Comparison of ENCODE assay signal across 21 cellular contexts in the genomic region with DNA sequence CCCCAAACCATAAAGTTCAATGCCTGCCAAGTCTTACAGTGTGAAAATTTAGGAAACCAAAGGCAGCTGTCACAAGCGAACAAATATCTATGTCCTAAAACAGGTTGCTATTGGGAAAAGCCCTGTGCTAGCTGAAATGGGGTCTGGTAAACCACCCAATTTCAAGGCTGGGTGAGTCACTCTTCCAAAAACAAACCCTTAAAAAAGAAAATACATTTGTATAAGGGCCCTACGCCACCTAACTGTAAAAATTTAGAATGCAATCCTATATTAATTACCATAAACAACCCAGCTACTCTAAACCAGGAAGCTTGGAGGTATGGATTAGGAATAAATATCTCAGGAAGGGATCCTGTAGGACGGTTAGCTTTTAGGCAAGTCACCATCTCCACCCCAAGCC. TPM values are rescaled to one million over a fixed set of nuclear protein-coding genes. Genes with fewer than 3 reads are reported as not detected.
DNase-seq lines count a peak whose midpoint lies in the region; ATAC-seq and TF ChIP-seq lines count a peak whose summit lies in the region.
"Had no signal": no experiment of that assay in that cellular context is flagged by ENCODE, and none has a peak within 500 bp of the region (broad histone marks: within the 10 kb centered on the region; RNA-seq: fewer than 3 reads in every experiment).

No MANE protein-coding gene starts in this region.

- POLR2A ChIA-PET in MCF 10A (lab: Yijun Ruan, JAX) (interaction anchor here (0.6 to 2.2 kb wide), 5 partner anchors 62 to 223 kb away, joined by 3 to 24 read pairs (median 5); no protein-coding TSS in a partner anchor), PC-3 (lab: Charles Lee; ENCODE audit: unreplicated experiment) (interaction anchor here (0.7 kb wide), 1 partner anchor 207 kb away, joined by 3 read pairs; no protein-coding TSS in a partner anchor)
- POLR2A ChIA-PET in CD8-positive, alpha-beta memory T cell (lab: Charles Lee): no interaction called here

- BruUV-seq in MCF 10A (replicated peaks; lab: Mats Ljungman, UMichigan) (no TSS peak), PC-3 (replicated peaks; lab: Mats Ljungman, UMichigan) (no TSS peak)

- peak; percentile 55 for DNase-seq in MCF 10A (ENCODE audit: unreplicated experiment)
- DNase-seq in breast epithelium (ENCODE audit: low spot score in 2 of 2): no peak
- DNase-seq in PC-3: peak; percentile 52
- peak; percentile 19 for DNase-seq in choroid plexus epithelial cell (ENCODE audit: low read depth)
- DNase-seq in activated CD4-positive, alpha-beta T cell treated with anti-CD3 and anti-CD28 coated beads, Interleukin-2, amount 50 U/mL, for 1 hour: no peak
- no peak for DNase-seq in CD8-positive, alpha-beta memory T cell
- DNase-seq in activated T-cell treated with anti-CD3 and anti-CD28 coated beads, Interleukin-2, amount 50 U/mL, for 1 hour: no peak
- DNase-seq: ACHN; activated CD8-positive, alpha-beta memory T cell treated with anti-CD3 and anti-CD28 coated beads, Interleukin-2, amount 50 U/mL, for 48 hours; activated naive CD4-positive, alpha-beta T cell treated with anti-CD3 and anti-CD28 coated beads for 36 hours; dorsolateral prefrontal cortex; GDM1; NCI-H1930 had no signal

- no peaks in the 10 kb centered on the region for H3K79me2 ChIP-seq in PC-3 (ENCODE audit: low read length)
- H3K79me2 ChIP-seq: parathyroid adenoma had no signal

- peaks cover 6% of the 10 kb centered on the region for H3F3A ChIP-seq in PC-3 (ENCODE audit: low read length, unreplicated experiment)

- TF ChIP-seq POLR2A in breast epithelium (IDR thresholded peaks at IDR 0.05) (no peak), GM18505 (IDR thresholded peaks at IDR 0.05; ENCODE audit: borderline replicate concordance, extremely low read depth, insufficient read depth, insufficient read length) (no peak)

- H3K9me3 Mint-ChIP-seq in MCF 10A (ENCODE audit: unreplicated experiment): peaks cover 10% of the 10 kb centered on the region
- H3K9me3 Mint-ChIP-seq in CD8-positive, alpha-beta memory T cell: peaks cover 2 to 13% (median 8%) of the 10 kb centered on the region in 5 donors

- H3K9me3 ChIP-seq in breast epithelium (peaks cover 0 to 13% of the 10 kb centered on the region in 2 donors), PC-3 (ENCODE audit: low read length) (peaks cover 4% of the 10 kb centered on the region; the same call in 1 of the 2 replicates)
- H3K9me3 ChIP-seq in CD8-positive, alpha-beta memory T cell (ENCODE audit: low read length): no peaks in the 10 kb centered on the region

- no peaks in the 10 kb centered on the region for H3K27me3 ChIP-seq in breast epithelium
- no peaks in the 10 kb centered on the region for H3K27me3 ChIP-seq in PC-3 (ENCODE audit: low read length)
- no peaks in the 10 kb centered on the region for H3K27me3 ChIP-seq in CD8-positive, alpha-beta memory T cell (ENCODE audit: insufficient read depth, low read length, poor library complexity, severe bottlenecking)
- H3K27me3 ChIP-seq: dorsolateral prefrontal cortex had no signal

- H3K9me2 ChIP-seq in PC-3 (replicated peaks; ENCODE audit: low read length): no peaks in the 10 kb centered on the region

- intact Hi-C loops in MCF 10A (cut with micrococcal nuclease) (loop anchor here (1.0 to 10.0 kb wide), 5 partner anchors 69 to 254 kb away; no protein-coding TSS in a partner anchor), breast epithelium (cut with DNase I; ENCODE audit: low total_unique reads) (no loop called here), PC-3 (cut with micrococcal nuclease) (loop anchor here (1.0 kb wide), 1 partner anchor 223 kb away; no protein-coding TSS in a partner anchor)

- no peak overlapping the region for H3K9ac ChIP-seq in PC-3 (ENCODE audit: low read length)
- H3K9ac ChIP-seq: KMS-11, parathyroid adenoma had no signal

- H3K27ac Mint-ChIP-seq in MCF 10A (ENCODE audit: low read depth, unreplicated experiment): no peak overlapping the region
- peak overlapping the region in 1 of 8 donors; percentile 3 for H3K27ac Mint-ChIP-seq in CD8-positive, alpha-beta memory T cell
- H3K27ac Mint-ChIP-seq: activated naive CD4-positive, alpha-beta T cell treated with anti-CD3 and anti-CD28 coated beads for 36 hours; stimulated activated effector memory CD8-positive, alpha-beta T cell treated with anti-CD3 and anti-CD28 coated beads, Interleukin-12 subunit alpha, Interleukin-12 subunit beta, amount 100 ng/mL, for 72 hours had no signal

- H2AFZ ChIP-seq in PC-3 (ENCODE audit: low read length): no peak overlapping the region
- H2AFZ ChIP-seq: parathyroid adenoma had no signal

- peaks cover 1% of the 10 kb centered on the region for H3K36me3 Mint-ChIP-seq in MCF 10A (ENCODE audit: insufficient read depth, unreplicated experiment)
- H3K36me3 Mint-ChIP-seq in CD8-positive, alpha-beta memory T cell: peaks cover 0 to 7% (median 0%) of the 10 kb centered on the region in 3 donors
- H3K36me3 Mint-ChIP-seq: stimulated activated effector memory CD8-positive, alpha-beta T cell treated with anti-CD3 and anti-CD28 coated beads, Interleukin-12 subunit alpha, Interleukin-12 subunit beta, amount 100 ng/mL, for 72 hours; type B pancreatic cell had no signal

- H3K36me3 ChIP-seq in breast epithelium (no peaks in the 10 kb centered on the region), PC-3 (ENCODE audit: low read depth, low read length) (no peaks in the 10 kb centered on the region)
- H3K36me3 ChIP-seq in CD8-positive, alpha-beta memory T cell (ENCODE audit: insufficient read depth, low read length): no peaks in the 10 kb centered on the region

- H3K4me1 ChIP-seq in breast epithelium (no peaks in the 10 kb centered on the region), PC-3 (ENCODE audit: insufficient read depth, low read length) (peaks cover 35% of the 10 kb centered on the region)
- H3K4me1 ChIP-seq in CD8-positive, alpha-beta memory T cell (ENCODE audit: insufficient read depth, low read length): no peaks in the 10 kb centered on the region
- H3K4me1 ChIP-seq: parathyroid adenoma had no signal

- peaks cover 9% of the 10 kb centered on the region for H3K4me1 Mint-ChIP-seq in MCF 10A (ENCODE audit: insufficient read depth, unreplicated experiment)
- no peaks in the 10 kb centered on the region for H3K4me1 Mint-ChIP-seq in CD8-positive, alpha-beta memory T cell
- H3K4me1 Mint-ChIP-seq: stimulated activated effector memory CD8-positive, alpha-beta T cell treated with anti-CD3 and anti-CD28 coated beads, Interleukin-12 subunit alpha, Interleukin-12 subunit beta, amount 100 ng/mL, for 72 hours had no signal

- no peaks in the 10 kb centered on the region for H3K27me3 Mint-ChIP-seq in MCF 10A (ENCODE audit: insufficient read depth, unreplicated experiment)
- H3K27me3 Mint-ChIP-seq in CD8-positive, alpha-beta memory T cell: peaks cover 4 to 14% of the 10 kb centered on the region in 2 donors

- H3K4me3 ChIP-seq in breast epithelium (no peak overlapping the region), PC-3 (ENCODE audit: low read length) (no peak overlapping the region), choroid plexus epithelial cell (ENCODE audit: low read depth, low read length) (no peak overlapping the region)
- no peak overlapping the region for H3K4me3 ChIP-seq in CD8-positive, alpha-beta memory T cell (ENCODE audit: low read length)
- H3K4me3 ChIP-seq: dorsolateral prefrontal cortex, skin epidermis had no signal

- CTCF ChIA-PET in MCF 10A (lab: Yijun Ruan, JAX): interaction anchor here (0.5 to 5.8 kb wide), 35 partner anchors 9 to 509 kb away, joined by 3 to 111 read pairs (median 4); no protein-coding TSS in a partner anchor
- CTCF ChIA-PET in PC-3 (lab: Charles Lee): interaction anchor here (0.6 to 1.5 kb wide), 5 partner anchors 105 to 254 kb away, joined by 3 to 4 read pairs (median 3); no protein-coding TSS in a partner anchor
- CTCF ChIA-PET in CD8-positive, alpha-beta memory T cell (lab: Charles Lee): no interaction called here

- peak; percentile 35 for ATAC-seq in PC-3
- no peak for ATAC-seq in GM18505 (IDR thresholded peaks at IDR 0.05; ENCODE audit: unreplicated experiment)
- ATAC-seq: stimulated activated effector memory CD8-positive, alpha-beta T cell treated with anti-CD3 and anti-CD28 coated beads, Interleukin-12 subunit alpha, Interleukin-12 subunit beta, amount 100 ng/mL, for 72 hours had no signal

- H3K27ac ChIP-seq in breast epithelium: no peak overlapping the region
- no peak overlapping the region for H3K27ac ChIP-seq in PC-3 (ENCODE audit: low read length)
- no peak overlapping the region for H3K27ac ChIP-seq in CD8-positive, alpha-beta memory T cell (ENCODE audit: low read depth, low read length)
- H3K27ac ChIP-seq: dorsolateral prefrontal cortex, KMS-11, parathyroid adenoma, skin epidermis had no signal

- H4K20me1 ChIP-seq in PC-3 (ENCODE audit: low read length): no peaks in the 10 kb centered on the region

- TF ChIP-seq CTCF in MCF 10A (IDR thresholded peaks at IDR 0.05; ENCODE audit: unreplicated experiment): peak; percentile 33
- no peak for TF ChIP-seq CTCF in breast epithelium (IDR thresholded peaks at IDR 0.05)
- peak; percentile 56 for TF ChIP-seq CTCF in PC-3 (conservative IDR thresholded peaks at IDR 0.05; ENCODE audit: low read depth, low read length)
- TF ChIP-seq CTCF in choroid plexus epithelial cell (conservative IDR thresholded peaks at IDR 0.05; ENCODE audit: low read depth, low read length): peak; percentile 22

- H3K4me3 Mint-ChIP-seq in MCF 10A (ENCODE audit: unreplicated experiment): no peak overlapping the region
- H3K4me3 Mint-ChIP-seq in CD8-positive, alpha-beta memory T cell: no peak overlapping the region
- H3K4me3 Mint-ChIP-seq: activated naive CD4-positive, alpha-beta T cell treated with anti-CD3 and anti-CD28 coated beads for 36 hours; stimulated activated effector memory CD8-positive, alpha-beta T cell treated with anti-CD3 and anti-CD28 coated beads, Interleukin-12 subunit alpha, Interleukin-12 subunit beta, amount 100 ng/mL, for 72 hours; type B pancreatic cell had no signal

- H3K4me2 ChIP-seq in PC-3 (ENCODE audit: low read length): 0 out of 2 replicates have a peak overlapping the region, but pooled peaks have one; percentile 8
- H3K4me2 ChIP-seq: KMS-11 had no signal

RNA-seq across cellular contexts. Expression of a gene that starts 32.1 kb away (rescaled TPM):
- total RNA-seq in MCF 10A (2022): 0.05 and 0.54 TPM in 2 replicates
- total RNA-seq in breast epithelium: not detected
- not detected in 2 replicates for total RNA-seq in PC-3 (2014; rRNA removed)
- total RNA-seq in CD8-positive, alpha-beta memory T cell: not detected
- 0.08 TPM for polyA plus RNA-seq in CD8-positive, alpha-beta memory T cell
- total RNA-seq: activated naive CD4-positive, alpha-beta T cell treated with anti-CD3 and anti-CD28 coated beads for 36 hours; fibroblast of lung; T-helper 2 cell treated with Interferon-gamma antibody and Interleukin-4, amounts not matched to agents 100 ng/mL and 5 ng/mL, for 36 hours had no signal
- polyA plus RNA-seq: fibroblast of lung had no signal

Comparison
In these comparisons a context has a peak if more than half of its experiments do, and no peak if none do; other contexts are left out.
1. DNase-seq: peak in MCF 10A (single experiment), PC-3 (single experiment) and choroid plexus epithelial cell (single experiment); none in breast epithelium (0 of 2), activated CD4-positive, alpha-beta T cell treated with anti-CD3 and anti-CD28 coated beads, Interleukin-2, amount 50 U/mL, for 1 hour (single experiment), CD8-positive, alpha-beta memory T cell (0 of 5) and activated T-cell treated with anti-CD3 and anti-CD28 coated beads, Interleukin-2, amount 50 U/mL, for 1 hour (single experiment).
2. CTCF ChIP-seq: peak in MCF 10A (single experiment), PC-3 (single experiment) and choroid plexus epithelial cell (single experiment); none in breast epithelium (0 of 3).